ENCODE assay signal across 32 cellular contexts in genomic region chr19:3819989-3820388, GRCh38. TPM values are rescaled to one million over a fixed set of nuclear protein-coding genes. Genes with fewer than 3 reads are reported as not detected.
"Had no signal": no experiment of that assay in that cellular context is flagged by ENCODE, and none has a peak within 500 bp of the region (broad histone marks: within the 10 kb centered on the region; RNA-seq: fewer than 3 reads in every experiment).

No MANE protein-coding gene starts in this region.

- H3K27ac ChIP-seq: ascending aorta, body of pancreas, KMS-11, Peyer's patch, RWPE1, SJCRH30, VCaP had no signal

- H3K4me1 ChIP-seq: ascending aorta, body of pancreas, SJCRH30 had no signal

- DNase-seq: activated CD4-positive, alpha-beta T cell treated with anti-CD3 and anti-CD28 coated beads, Interleukin-2, amount 50 U/mL, for 1 hour; activated CD4-positive, CD25-positive, alpha-beta regulatory T cell; activated CD8-positive, alpha-beta memory T cell treated with anti-CD3 and anti-CD28 coated beads, Interleukin-2, amount 50 U/mL, for 48 hours; activated CD8-positive, alpha-beta T cell treated with anti-CD3 and anti-CD28 coated beads for 36 hours; activated naive CD4-positive, alpha-beta T cell treated with anti-CD3 and anti-CD28 coated beads, Interleukin-2, amount 50 U/mL, for 16 hours; activated T-cell treated with anti-CD3 and anti-CD28 coated beads, Interleukin-2, amount 50 U/mL, for 1 hour; amniotic stem cell; body of pancreas; central memory CD4-positive, alpha-beta T cell; MG63; MV-4-11; NCI-H1092 treated with DMSO at 0.1 percent for 48 hours; NCI-H1417 treated with DMSO at 0.1 percent for 48 hours; NCI-H1694; NCI-H2029; NCI-H2107; NCI-H345; NCI-H510A; NCI-H526 treated with DMSO at 0.1 percent for 48 hours; NCI-H82; NK-92 treated with Interleukin-12 subunit alpha and Interleukin-12 subunit beta, amount 100 ng/mL, for 24 hours; Peyer's patch; Right ventricle myocardium superior; SJCRH30; SK-N-SH; T-helper 1 cell had no signal

- H3K9me3 ChIP-seq: ascending aorta, body of pancreas, MG63, Peyer's patch, SJCRH30, SK-N-SH had no signal

- H3K27me3 ChIP-seq: ascending aorta, body of pancreas, MG63, Peyer's patch had no signal

- H3K9ac ChIP-seq: KMS-11, SK-N-SH had no signal

- ATAC-seq: activated CD8-positive, alpha-beta T cell treated with anti-CD3 and anti-CD28 coated beads for 36 hours; body of pancreas had no signal

- H3K4me3 ChIP-seq: ascending aorta, body of pancreas, MG63, Peyer's patch, SJCRH30 had no signal

- H3K9me2 ChIP-seq: SK-N-SH had no signal

- H3K4me2 ChIP-seq: KMS-11, SK-N-SH had no signal

- H3K36me3 ChIP-seq: ascending aorta, MG63, Peyer's patch, SJCRH30 had no signal

- FAIRE-seq: bronchial epithelial cell had no signal

RNA-seq across cellular contexts. Expression of gene MATK, which starts 33.8 kb away (rescaled TPM):
- total RNA-seq: ascending aorta, bronchial epithelial cell, SJCRH30 had no signal
- polyA plus RNA-seq: SK-N-SH had no signal

RNA-seq across cellular contexts. Expression of gene RAX2, which starts 48.0 kb away (rescaled TPM):
- total RNA-seq: activated CD8-positive, alpha-beta T cell treated with anti-CD3 and anti-CD28 coated beads for 36 hours; ascending aorta; body of pancreas; bronchial epithelial cell; Peyer's patch; Right ventricle myocardium superior; SJCRH30; T-helper 2 cell treated with Interferon-gamma antibody and Interleukin-4, amounts not matched to agents 100 ng/mL and 5 ng/mL, for 36 hours had no signal
- polyA plus RNA-seq: SK-N-SH had no signal

RNA-seq across cellular contexts. Expression of gene ZFR2, which starts 48.8 kb away (rescaled TPM):
- total RNA-seq: ascending aorta, body of pancreas, bronchial epithelial cell, Peyer's patch, Right ventricle myocardium superior, SJCRH30 had no signal
